ENCODE assay signal across 9 cellular contexts in the genomic region with DNA sequence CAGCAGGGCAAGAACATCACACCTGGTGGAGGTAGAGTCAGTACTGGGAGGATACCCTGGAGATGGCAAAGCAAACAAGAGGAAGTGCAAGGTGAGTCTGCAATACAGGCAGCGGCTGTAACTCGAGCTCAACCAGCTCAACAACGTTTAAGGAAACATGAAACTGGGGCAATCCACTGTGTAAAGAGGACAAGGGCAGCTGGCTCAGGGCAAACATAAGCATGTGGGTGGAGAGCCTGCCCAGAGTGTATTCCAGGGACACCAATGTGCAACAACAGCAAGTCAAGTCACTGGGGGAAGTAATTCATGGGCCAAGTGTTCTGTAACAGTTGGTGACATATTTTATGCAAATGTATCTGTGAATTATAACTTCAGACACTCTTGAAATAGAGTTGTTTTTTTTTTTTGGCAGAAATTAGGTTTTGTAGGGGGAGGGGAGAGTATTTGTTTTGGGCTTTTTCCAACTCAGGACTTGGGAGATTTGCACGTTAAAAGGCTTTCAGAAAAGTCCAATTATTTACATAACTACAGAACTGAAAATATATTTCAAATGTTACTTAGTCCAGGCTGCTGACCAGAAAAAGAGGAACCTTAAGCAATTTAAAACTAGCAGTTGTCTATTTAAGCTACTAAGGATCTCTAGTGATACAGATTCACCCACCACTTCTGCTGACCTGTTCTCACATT. TPM values are rescaled to one million over a fixed set of nuclear protein-coding genes. Genes with fewer than 3 reads are reported as not detected.
DNase-seq lines count a peak whose midpoint lies in the region; ATAC-seq lines count a peak whose summit lies in the region.
"Had no signal": no experiment of that assay in that cellular context is flagged by ENCODE, and none has a peak within 500 bp of the region (broad histone marks: within the 10 kb centered on the region; RNA-seq: fewer than 3 reads in every experiment).

No MANE protein-coding gene starts in this region.

- H3K36me3 Mint-ChIP-seq in activated T-helper 2 cell treated with anti-CD3 and anti-CD28 coated beads, Interferon-gamma antibody, Interleukin-2, Interleukin-4, amounts not matched to agents 10 μg/mL and 5 μg/mL and 100 μg/mL, durations not matched to agents 14 hours and 24 hours and 36 hours (ENCODE audit: low read depth): no peaks in the 10 kb centered on the region

- no peak overlapping the region for H3K27ac Mint-ChIP-seq in activated T-helper 2 cell treated with anti-CD3 and anti-CD28 coated beads, Interferon-gamma antibody, Interleukin-2, Interleukin-4, amounts not matched to agents 10 μg/mL and 5 μg/mL and 100 μg/mL, durations not matched to agents 14 hours and 24 hours and 36 hours
- H3K27ac Mint-ChIP-seq: activated T-helper 17 cell treated with anti-CD3 and anti-CD28 coated beads, Interleukin-2, amount 50 U/mL, for 72 hours had no signal

- no peaks in the 10 kb centered on the region for H3K4me1 Mint-ChIP-seq in activated T-helper 2 cell treated with anti-CD3 and anti-CD28 coated beads, Interferon-gamma antibody, Interleukin-2, Interleukin-4, amounts not matched to agents 10 μg/mL and 5 μg/mL and 100 μg/mL, durations not matched to agents 14 hours and 24 hours and 36 hours (ENCODE audit: low read depth)
- H3K4me1 Mint-ChIP-seq: activated T-helper 17 cell treated with anti-CD3 and anti-CD28 coated beads, Interleukin-2, amount 50 U/mL, for 72 hours had no signal

- peaks cover 35% of the 10 kb centered on the region for H3K9me3 Mint-ChIP-seq in activated T-helper 2 cell treated with anti-CD3 and anti-CD28 coated beads, Interferon-gamma antibody, Interleukin-2, Interleukin-4, amounts not matched to agents 10 μg/mL and 5 μg/mL and 100 μg/mL, durations not matched to agents 14 hours and 24 hours and 36 hours

- in situ Hi-C loops in Caki2 (cut with HindIII; ENCODE audit: low pct_unique_long_range_greater_than_20kb, low sequenced_read_pairs): no loop called here

- intact Hi-C loops in activated T-helper 2 cell treated with anti-CD3 and anti-CD28 coated beads, Interferon-gamma antibody, Interleukin-2, Interleukin-4, amounts not matched to agents 10 μg/mL and 5 μg/mL and 100 μg/mL, durations not matched to agents 14 hours and 24 hours and 36 hours (cut with micrococcal nuclease): no loop called here
- intact Hi-C loops in Right ventricle myocardium inferior (cut with DNase I): no loop called here

- ATAC-seq in left lobe of liver (peak; percentile 100), Right ventricle myocardium inferior (no peak)
- ATAC-seq: activated T-helper 17 cell treated with anti-CD3 and anti-CD28 coated beads, Interleukin-2, amount 50 U/mL, for 72 hours had no signal

- no peaks in the 10 kb centered on the region for H3K27me3 Mint-ChIP-seq in activated T-helper 2 cell treated with anti-CD3 and anti-CD28 coated beads, Interferon-gamma antibody, Interleukin-2, Interleukin-4, amounts not matched to agents 10 μg/mL and 5 μg/mL and 100 μg/mL, durations not matched to agents 14 hours and 24 hours and 36 hours (ENCODE audit: low read depth)
- H3K27me3 Mint-ChIP-seq: activated T-helper 17 cell treated with anti-CD3 and anti-CD28 coated beads, Interleukin-2, amount 50 U/mL, for 72 hours had no signal

- DNase-seq in Caki2 (ENCODE audit: low read depth): peak; percentile 1
- DNase-seq in NCI-H1930 (lab: John Stamatoyannopoulos, UW): peak; percentile 91 to 92
- DNase-seq in SKM-1 treated with dmso at 0.1 percent for 144 hours (lab: John Stamatoyannopoulos, UW; ENCODE audit: unreplicated experiment): peak; percentile 37
- peak; percentile 77 for DNase-seq in left lobe of liver (ENCODE audit: low spot score)
- DNase-seq in activated T-helper 2 cell treated with anti-CD3 and anti-CD28 coated beads, Interferon-gamma antibody, Interleukin-2, Interleukin-4, amounts not matched to agents 10 μg/mL and 5 μg/mL and 100 μg/mL, durations not matched to agents 14 hours and 24 hours and 36 hours (ENCODE audit: low spot score): no peak
- no peak for DNase-seq in activated CD8-positive, alpha-beta memory T cell treated with anti-CD3 and anti-CD28 coated beads, Interleukin-2, amount 50 U/mL, for 48 hours
- DNase-seq in Right ventricle myocardium inferior (ENCODE audit: missing footprints): no peak
- no peak for DNase-seq in AG20443 (ENCODE audit: low spot score)

- no peak overlapping the region for H3K4me3 Mint-ChIP-seq in activated T-helper 2 cell treated with anti-CD3 and anti-CD28 coated beads, Interferon-gamma antibody, Interleukin-2, Interleukin-4, amounts not matched to agents 10 μg/mL and 5 μg/mL and 100 μg/mL, durations not matched to agents 14 hours and 24 hours and 36 hours (ENCODE audit: low read depth)
- H3K4me3 Mint-ChIP-seq: activated T-helper 17 cell treated with anti-CD3 and anti-CD28 coated beads, Interleukin-2, amount 50 U/mL, for 72 hours had no signal

RNA-seq across cellular contexts. Expression of a gene that starts 18.7 kb away (rescaled TPM):
- total RNA-seq in Caki2 (2014; rRNA removed; shearing (Covaris generic); ENCODE audit: low replicate concordance): 0.14 TPM in 1 of 2 replicates, not detected in the other
- 1.2 TPM for total RNA-seq in left lobe of liver
- total RNA-seq in activated T-helper 2 cell treated with anti-CD3 and anti-CD28 coated beads, Interferon-gamma antibody, Interleukin-2, Interleukin-4, amounts not matched to agents 10 μg/mL and 5 μg/mL and 100 μg/mL, durations not matched to agents 14 hours and 24 hours and 36 hours: 0.07 TPM in 1 of 2 replicates, not detected in the other
- 5.8 TPM for total RNA-seq in Right ventricle myocardium inferior
- total RNA-seq: activated T-helper 17 cell treated with anti-CD3 and anti-CD28 coated beads, Interleukin-2, amount 50 U/mL, for 72 hours had no signal

Comparison
In these comparisons a context has a peak if more than half of its experiments do, and no peak if none do; other contexts are left out.
1. DNase-seq: peak in Caki2 (single experiment), NCI-H1930 (2 of 2), SKM-1 treated with dmso at 0.1 percent for 144 hours (single experiment) and left lobe of liver (single experiment); none in activated T-helper 2 cell treated with anti-CD3 and anti-CD28 coated beads, Interferon-gamma antibody, Interleukin-2, Interleukin-4, amounts not matched to agents 10 μg/mL and 5 μg/mL and 100 μg/mL, durations not matched to agents 14 hours and 24 hours and 36 hours (single experiment), activated CD8-positive, alpha-beta memory T cell treated with anti-CD3 and anti-CD28 coated beads, Interleukin-2, amount 50 U/mL, for 48 hours (single experiment), Right ventricle myocardium inferior (single experiment) and AG20443 (single experiment).